ENCODE assay signal across 31 cellular contexts in genomic region chr3:99714575-99714974, GRCh38.
"Had no signal": no experiment of that assay in that cellular context is flagged by ENCODE, and none has a peak within 500 bp of the region (broad histone marks: within the 10 kb centered on the region; RNA-seq: fewer than 3 reads in every experiment).

No MANE protein-coding gene starts in this region.

- H3K4me2 ChIP-seq: KMS-11 had no signal

- DNase-seq: activated B cell treated with CpG ODN at 0.5 μM for 24 hours; activated CD4-positive, alpha-beta T cell treated with anti-CD3 and anti-CD28 coated beads for 1 hour; activated CD4-positive, alpha-beta T cell treated with anti-CD3 and anti-CD28 coated beads, Interleukin-2, amount 10 ng/mL, durations not matched to agents 24 days and 14 days; activated CD4-positive, alpha-beta T cell treated with anti-CD3 and anti-CD28 coated beads, Interleukin-2, amount 50 U/mL, for 48 hours; activated CD8-positive, alpha-beta memory T cell treated with anti-CD3 and anti-CD28 coated beads, Interleukin-2, amount 10 ng/mL, durations not matched to agents 7 days and 5 days; activated effector memory CD4-positive, alpha-beta T cell treated with anti-CD3 and anti-CD28 coated beads, Interleukin-2, amount 50 U/mL, for 16 hours; activated naive CD4-positive, alpha-beta T cell treated with Interleukin-2 at 50 U/mL for 16 hours; activated naive CD8-positive, alpha-beta T cell treated with anti-CD3 and anti-CD28 coated beads, Interleukin-2, amount 50 U/mL, for 24 hours; activated T-cell treated with anti-CD3 and anti-CD28 coated beads, Interleukin-2, amount 50 U/mL, for 24 hours; amniotic stem cell; MG63; MV-4-11; NCI-H1092 treated with DMSO at 0.1 percent for 48 hours; NCI-H1417 treated with DMSO at 0.1 percent for 48 hours; NCI-H1694; NCI-H2029 treated with DMSO at 0.1 percent for 48 hours; NCI-H345; NCI-H510A; NCI-H69; NK-92 treated with Interleukin-12 subunit alpha and Interleukin-12 subunit beta, amount 100 ng/mL, for 24 hours; OCI-M1; SHP77; T-helper 17 cell; T-helper 9 cell had no signal

- H3K9me3 ChIP-seq: MG63 had no signal

- H3K9ac ChIP-seq: KMS-11 had no signal

- H3K27ac ChIP-seq: KMS-11, RWPE1 had no signal

- H3K36me3 Mint-ChIP-seq: activated CD8-positive, alpha-beta memory T cell treated with anti-CD3 and anti-CD28 coated beads, Interleukin-2, amount 10 ng/mL, durations not matched to agents 7 days and 5 days; activated naive CD4-positive, alpha-beta T cell treated with anti-CD3 and anti-CD28 coated beads, Interleukin-2, amount 50 U/mL, for 72 hours; brain had no signal

- H3K36me3 ChIP-seq: MG63 had no signal

- H3K27ac Mint-ChIP-seq: activated B cell treated with CpG ODN at 0.5 μM for 24 hours; activated CD4-positive, alpha-beta T cell treated with anti-CD3 and anti-CD28 coated beads, Interleukin-2, amount 10 ng/mL, durations not matched to agents 24 days and 14 days; activated CD8-positive, alpha-beta memory T cell treated with anti-CD3 and anti-CD28 coated beads, Interleukin-2, amount 10 ng/mL, durations not matched to agents 7 days and 5 days; activated naive CD4-positive, alpha-beta T cell treated with anti-CD3 and anti-CD28 coated beads, Interleukin-2, amount 50 U/mL, for 72 hours; activated naive CD8-positive, alpha-beta T cell treated with anti-CD3 and anti-CD28 coated beads, Interleukin-2, amount 50 U/mL, for 24 hours; activated T-cell treated with anti-CD3 and anti-CD28 coated beads, Interleukin-2, amount 50 U/mL, for 24 hours; activated T-helper 1 cell treated with anti-CD3 and anti-CD28 coated beads, Interleukin-12 subunit alpha, Interleukin-12 subunit beta, Interleukin-2, Interleukin-4 antibody, amounts not matched to agents 30 ng/mL and 10 ng/mL and 1 ng/mL, durations not matched to agents 14 hours and 24 hours and 36 hours; T-helper 17 cell had no signal

- H3K27me3 Mint-ChIP-seq: activated CD4-positive, alpha-beta T cell treated with anti-CD3 and anti-CD28 coated beads, Interleukin-2, amount 10 ng/mL, durations not matched to agents 24 days and 14 days; brain had no signal

- H3K4me1 Mint-ChIP-seq: activated B cell treated with CpG ODN at 0.5 μM for 24 hours; activated CD4-positive, alpha-beta T cell treated with anti-CD3 and anti-CD28 coated beads, Interleukin-2, amount 10 ng/mL, durations not matched to agents 24 days and 14 days; activated CD8-positive, alpha-beta memory T cell treated with anti-CD3 and anti-CD28 coated beads, Interleukin-2, amount 10 ng/mL, durations not matched to agents 7 days and 5 days; activated naive CD8-positive, alpha-beta T cell treated with anti-CD3 and anti-CD28 coated beads, Interleukin-2, amount 50 U/mL, for 24 hours; brain; T-helper 17 cell had no signal

- H3K9me3 Mint-ChIP-seq: activated B cell treated with CpG ODN at 0.5 μM for 24 hours; activated CD4-positive, alpha-beta T cell treated with anti-CD3 and anti-CD28 coated beads, Interleukin-2, amount 10 ng/mL, durations not matched to agents 24 days and 14 days; activated naive CD4-positive, alpha-beta T cell treated with anti-CD3 and anti-CD28 coated beads, Interleukin-2, amount 50 U/mL, for 72 hours; activated naive CD8-positive, alpha-beta T cell treated with anti-CD3 and anti-CD28 coated beads, Interleukin-2, amount 50 U/mL, for 24 hours; activated T-cell treated with anti-CD3 and anti-CD28 coated beads, Interleukin-2, amount 50 U/mL, for 24 hours; activated T-helper 1 cell treated with anti-CD3 and anti-CD28 coated beads, Interleukin-12 subunit alpha, Interleukin-12 subunit beta, Interleukin-2, Interleukin-4 antibody, amounts not matched to agents 30 ng/mL and 10 ng/mL and 1 ng/mL, durations not matched to agents 14 hours and 24 hours and 36 hours; brain had no signal

- H3K4me3 Mint-ChIP-seq: activated B cell treated with CpG ODN at 0.5 μM for 24 hours; activated CD4-positive, alpha-beta T cell treated with anti-CD3 and anti-CD28 coated beads, Interleukin-2, amount 10 ng/mL, durations not matched to agents 24 days and 14 days; activated CD8-positive, alpha-beta memory T cell treated with anti-CD3 and anti-CD28 coated beads, Interleukin-2, amount 10 ng/mL, durations not matched to agents 7 days and 5 days; activated naive CD8-positive, alpha-beta T cell treated with anti-CD3 and anti-CD28 coated beads, Interleukin-2, amount 50 U/mL, for 24 hours; activated T-cell treated with anti-CD3 and anti-CD28 coated beads, Interleukin-2, amount 50 U/mL, for 24 hours; activated T-helper 1 cell treated with anti-CD3 and anti-CD28 coated beads, Interleukin-12 subunit alpha, Interleukin-12 subunit beta, Interleukin-2, Interleukin-4 antibody, amounts not matched to agents 30 ng/mL and 10 ng/mL and 1 ng/mL, durations not matched to agents 14 hours and 24 hours and 36 hours; brain; T-helper 17 cell had no signal

- ATAC-seq: activated CD8-positive, alpha-beta memory T cell treated with anti-CD3 and anti-CD28 coated beads, Interleukin-2, amount 10 ng/mL, durations not matched to agents 7 days and 5 days; activated naive CD4-positive, alpha-beta T cell treated with anti-CD3 and anti-CD28 coated beads, Interleukin-2, amount 50 U/mL, for 72 hours; activated naive CD8-positive, alpha-beta T cell treated with anti-CD3 and anti-CD28 coated beads, Interleukin-2, amount 50 U/mL, for 24 hours; HepG2; Panc1; T-helper 17 cell had no signal

- H3K4me3 ChIP-seq: MG63 had no signal

- H3K27me3 ChIP-seq: MG63 had no signal
